10 cellular contexts compared by ENCODE assay signal in genomic region chr13:69524459-69525155, GRCh38.
DNase-seq lines count a peak whose midpoint lies in the region; ATAC-seq and TF ChIP-seq lines count a peak whose summit lies in the region.
"Had no signal": no experiment of that assay in that cellular context is flagged by ENCODE, and none has a peak within 500 bp of the region (broad histone marks: within the 10 kb centered on the region; RNA-seq: fewer than 3 reads in every experiment).

No MANE protein-coding gene starts in this region.

- no peaks in the 10 kb centered on the region for H3K9me3 ChIP-seq in left ventricle myocardium inferior (replicated peaks)
- H3K9me3 ChIP-seq in SK-N-MC (ENCODE audit: low read depth, low read length): no peaks in the 10 kb centered on the region

- no peaks in the 10 kb centered on the region for H3K36me3 Mint-ChIP-seq in T-helper 2 cell treated with Interferon-gamma antibody and Interleukin-4, amounts not matched to agents 5 μg/mL and 100 μg/mL, for 36 hours (ENCODE audit: low read depth)
- H3K36me3 Mint-ChIP-seq in WTC11: no peaks in the 10 kb centered on the region

- no peaks in the 10 kb centered on the region for H3K27me3 Mint-ChIP-seq in T-helper 2 cell treated with Interferon-gamma antibody and Interleukin-4, amounts not matched to agents 5 μg/mL and 100 μg/mL, for 36 hours (ENCODE audit: low read depth)
- H3K27me3 Mint-ChIP-seq in WTC11 (ENCODE audit: low read depth): no peaks in the 10 kb centered on the region

- H3K4me1 Mint-ChIP-seq in T-helper 2 cell treated with Interferon-gamma antibody and Interleukin-4, amounts not matched to agents 5 μg/mL and 100 μg/mL, for 36 hours (ENCODE audit: low read depth): no peaks in the 10 kb centered on the region
- H3K4me1 Mint-ChIP-seq in WTC11: peaks cover 13% of the 10 kb centered on the region

- POLR2A ChIA-PET in WTC11 (lab: Charles Lee): no interaction called here

- H3K27ac ChIP-seq in left ventricle myocardium inferior (replicated peaks): no peak overlapping the region
- H3K27ac ChIP-seq in SK-N-MC: no peak overlapping the region
- no peak overlapping the region for H3K27ac ChIP-seq in foreskin keratinocyte

- H3K27me3 ChIP-seq in left ventricle myocardium inferior (ENCODE audit: low read depth) (no peaks in the 10 kb centered on the region), foreskin keratinocyte (no peaks in the 10 kb centered on the region)

- intact Hi-C loops in left ventricle myocardium inferior (cut with micrococcal nuclease) (no loop called here), left cardiac atrium (cut with DNase I) (no loop called here)

- CTCF ChIA-PET in WTC11 (lab: Charles Lee): interaction anchor here (0.6 to 1.7 kb wide), 9 partner anchors 9 to 1084 kb away, joined by 3 to 5 read pairs (median 3); no protein-coding TSS in a partner anchor

- DNase-seq in left ventricle myocardium inferior: no peak
- no peak for DNase-seq in left cardiac atrium
- DNase-seq in SK-N-MC (ENCODE audit: low read depth, low spot score): peak; percentile 3
- no peak for DNase-seq in foreskin keratinocyte
- DNase-seq in NCI-H1436 (lab: John Stamatoyannopoulos, UW): no peak
- no peak for DNase-seq in T-helper 2 cell treated with Interferon-gamma antibody and Interleukin-4, amounts not matched to agents 5 μg/mL and 100 μg/mL, for 36 hours (ENCODE audit: low spot score)
- DNase-seq in WTC11 (ENCODE audit: low spot score): no peak
- DNase-seq: activated T-cell treated with anti-CD3 and anti-CD28 coated beads, Interleukin-2, amount 50 U/mL, for 72 hours; effector memory CD4-positive, alpha-beta T cell had no signal

- H3K9ac ChIP-seq in SK-N-MC (ENCODE audit: insufficient read length): no peak overlapping the region

- no peaks in the 10 kb centered on the region for H3K4me1 ChIP-seq in left ventricle myocardium inferior
- no peaks in the 10 kb centered on the region for H3K4me1 ChIP-seq in foreskin keratinocyte

- peaks cover 7% of the 10 kb centered on the region for H3K9me3 Mint-ChIP-seq in T-helper 2 cell treated with Interferon-gamma antibody and Interleukin-4, amounts not matched to agents 5 μg/mL and 100 μg/mL, for 36 hours
- H3K9me3 Mint-ChIP-seq in WTC11: no peaks in the 10 kb centered on the region

- H3K4me3 Mint-ChIP-seq in T-helper 2 cell treated with Interferon-gamma antibody and Interleukin-4, amounts not matched to agents 5 μg/mL and 100 μg/mL, for 36 hours: no peak overlapping the region
- H3K4me3 Mint-ChIP-seq in WTC11: no peak overlapping the region
- H3K4me3 Mint-ChIP-seq: activated T-cell treated with anti-CD3 and anti-CD28 coated beads, Interleukin-2, amount 50 U/mL, for 72 hours had no signal

- no peak for ATAC-seq in left cardiac atrium
- no peak for ATAC-seq in foreskin keratinocyte
- no peak for ATAC-seq in HG03159 (IDR thresholded peaks at IDR 0.05; ENCODE audit: unreplicated experiment)
- no peak for ATAC-seq in WTC11
- ATAC-seq: activated T-cell treated with anti-CD3 and anti-CD28 coated beads, Interleukin-2, amount 50 U/mL, for 72 hours had no signal

- no peaks in the 10 kb centered on the region for H3K36me3 ChIP-seq in left ventricle myocardium inferior
- no peaks in the 10 kb centered on the region for H3K36me3 ChIP-seq in SK-N-MC (ENCODE audit: insufficient read depth, low read length)

- peak; percentile 11 for TF ChIP-seq CTCF in left ventricle myocardium inferior (IDR thresholded peaks at IDR 0.05; ENCODE audit: borderline replicate concordance)
- TF ChIP-seq CTCF in foreskin keratinocyte (conservative IDR thresholded peaks at IDR 0.05): peak; percentile 30
- no peak for TF ChIP-seq CTCF in WTC11 (IDR thresholded peaks at IDR 0.05)

- H3K4me3 ChIP-seq in left ventricle myocardium inferior: no peak overlapping the region
- no peak overlapping the region for H3K4me3 ChIP-seq in SK-N-MC

- H3K27ac Mint-ChIP-seq in T-helper 2 cell treated with Interferon-gamma antibody and Interleukin-4, amounts not matched to agents 5 μg/mL and 100 μg/mL, for 36 hours: no peak overlapping the region
- no peak overlapping the region for H3K27ac Mint-ChIP-seq in WTC11
- H3K27ac Mint-ChIP-seq: activated T-cell treated with anti-CD3 and anti-CD28 coated beads, Interleukin-2, amount 50 U/mL, for 72 hours had no signal

TF ChIP-seq in WTC11, 78 proteins besides CTCF, POLR2A, EP300 and RAD21 (continues in another document):
- no peak for TF ChIP-seq NFYB (CRISPR knock-in tag; conservative IDR thresholded peaks at IDR 0.05; ENCODE audit: low read depth)
- TF ChIP-seq, protein P1, sequence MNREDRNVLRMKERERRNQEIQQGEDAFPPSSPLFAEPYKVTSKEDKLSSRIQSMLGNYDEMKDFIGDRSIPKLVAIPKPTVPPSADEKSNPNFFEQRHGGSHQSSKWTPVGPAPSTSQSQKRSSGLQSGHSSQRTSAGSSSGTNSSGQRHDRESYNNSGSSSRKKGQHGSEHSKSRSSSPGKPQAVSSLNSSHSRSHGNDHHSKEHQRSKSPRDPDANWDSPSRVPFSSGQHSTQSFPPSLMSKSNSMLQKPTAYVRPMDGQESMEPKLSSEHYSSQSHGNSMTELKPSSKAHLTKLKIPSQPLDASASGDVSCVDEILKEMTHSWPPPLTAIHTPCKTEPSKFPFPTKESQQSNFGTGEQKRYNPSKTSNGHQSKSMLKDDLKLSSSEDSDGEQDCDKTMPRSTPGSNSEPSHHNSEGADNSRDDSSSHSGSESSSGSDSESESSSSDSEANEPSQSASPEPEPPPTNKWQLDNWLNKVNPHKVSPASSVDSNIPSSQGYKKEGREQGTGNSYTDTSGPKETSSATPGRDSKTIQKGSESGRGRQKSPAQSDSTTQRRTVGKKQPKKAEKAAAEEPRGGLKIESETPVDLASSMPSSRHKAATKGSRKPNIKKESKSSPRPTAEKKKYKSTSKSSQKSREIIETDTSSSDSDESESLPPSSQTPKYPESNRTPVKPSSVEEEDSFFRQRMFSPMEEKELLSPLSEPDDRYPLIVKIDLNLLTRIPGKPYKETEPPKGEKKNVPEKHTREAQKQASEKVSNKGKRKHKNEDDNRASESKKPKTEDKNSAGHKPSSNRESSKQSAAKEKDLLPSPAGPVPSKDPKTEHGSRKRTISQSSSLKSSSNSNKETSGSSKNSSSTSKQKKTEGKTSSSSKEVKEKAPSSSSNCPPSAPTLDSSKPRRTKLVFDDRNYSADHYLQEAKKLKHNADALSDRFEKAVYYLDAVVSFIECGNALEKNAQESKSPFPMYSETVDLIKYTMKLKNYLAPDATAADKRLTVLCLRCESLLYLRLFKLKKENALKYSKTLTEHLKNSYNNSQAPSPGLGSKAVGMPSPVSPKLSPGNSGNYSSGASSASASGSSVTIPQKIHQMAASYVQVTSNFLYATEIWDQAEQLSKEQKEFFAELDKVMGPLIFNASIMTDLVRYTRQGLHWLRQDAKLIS (CRISPR knock-in tag; IDR thresholded peaks at IDR 0.05; ENCODE audit: borderline replicate concordance): no peak
- TF ChIP-seq ATF2 (CRISPR knock-in tag; IDR thresholded peaks at IDR 0.05; ENCODE audit: borderline replicate concordance, low read depth): no peak
- TF ChIP-seq CBFB (CRISPR knock-in tag; IDR thresholded peaks at IDR 0.05; ENCODE audit: low read depth): no peak
- no peak for TF ChIP-seq NR2C2 (CRISPR knock-in tag; IDR thresholded peaks at IDR 0.05)
- no peak for TF ChIP-seq MXD4 (CRISPR knock-in tag; IDR thresholded peaks at IDR 0.05; ENCODE audit: borderline replicate concordance)
- no peak for TF ChIP-seq CREB1 (CRISPR knock-in tag; IDR thresholded peaks at IDR 0.05)
- no peak for TF ChIP-seq KAT7 (CRISPR knock-in tag; IDR thresholded peaks at IDR 0.05; ENCODE audit: borderline replicate concordance)
- TF ChIP-seq FOXP4 (CRISPR knock-in tag; IDR thresholded peaks at IDR 0.05): no peak
- no peak for TF ChIP-seq ATF1 (CRISPR knock-in tag; IDR thresholded peaks at IDR 0.05)
- TF ChIP-seq HMGA2 (CRISPR knock-in tag; IDR thresholded peaks at IDR 0.05): no peak
- TF ChIP-seq JUN (CRISPR knock-in tag; IDR thresholded peaks at IDR 0.05): no peak
- no peak for TF ChIP-seq TEAD1 (CRISPR knock-in tag; IDR thresholded peaks at IDR 0.05)
